Comparison of ENCODE assay signal across 27 cellular contexts in the genomic region with DNA sequence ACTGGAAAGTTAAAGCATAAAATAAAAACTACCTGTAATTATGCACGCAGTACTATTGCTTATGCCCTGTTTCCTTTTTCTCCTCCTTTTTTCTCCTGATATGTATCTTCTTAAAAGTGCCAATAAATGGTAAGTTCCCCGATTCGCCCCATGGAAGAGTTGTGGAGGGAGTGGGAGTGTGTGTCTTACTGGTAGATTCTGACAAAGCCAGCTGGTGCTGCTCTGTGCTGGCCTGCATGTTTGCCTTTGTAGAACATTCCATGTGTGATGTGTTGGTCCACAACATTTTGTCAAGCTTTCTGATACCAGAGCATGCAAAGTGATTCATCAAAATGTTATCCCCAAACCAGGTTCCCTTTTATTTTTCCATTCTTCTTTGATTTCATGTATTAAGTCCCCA.
"Had no signal": no experiment of that assay in that cellular context is flagged by ENCODE, and none has a peak within 500 bp of the region (broad histone marks: within the 10 kb centered on the region; RNA-seq: fewer than 3 reads in every experiment).

No MANE protein-coding gene starts in this region.

- H3K27me3 Mint-ChIP-seq: effector memory CD8-positive, alpha-beta T cell; progenitor cell of endocrine pancreas had no signal

- DNase-seq: cerebellar nuclear complex; effector memory CD8-positive, alpha-beta T cell; erythroblast; gastrocnemius medialis; head of caudate nucleus; kidney; naive B cell; right lobe of liver; stimulated activated CD4-positive, alpha-beta T cell treated with anti-CD3 and anti-CD28 coated beads, Interleukin-12 subunit alpha, Interleukin-12 subunit beta, amount 100 ng/mL, for 4 hours; stimulated activated CD4-positive, alpha-beta T cell treated with anti-CD3 and anti-CD28 coated beads, Interleukin-1b, Interleukin-23, amount 100 ng/mL, for 48 hours; stimulated activated CD4-positive, alpha-beta T cell treated with anti-CD3 and anti-CD28 coated beads, Interleukin-4, amount 100 ng/mL, for 24 hours; uterus had no signal

- H3K9ac ChIP-seq: neural progenitor cell, parathyroid adenoma had no signal

- H3K4me2 ChIP-seq: neural progenitor cell, smooth muscle cell had no signal

- H3K9me3 ChIP-seq: gastrocnemius medialis, right lobe of liver, thoracic aorta, tibial nerve, upper lobe of left lung, uterus had no signal

- H3K36me3 Mint-ChIP-seq: memory B cell, naive B cell had no signal

- H3K9me3 Mint-ChIP-seq: effector memory CD8-positive, alpha-beta T cell; memory B cell; nephron; neural progenitor cell; stimulated activated effector memory CD8-positive, alpha-beta T cell treated with anti-CD3 and anti-CD28 coated beads, Interleukin-12 subunit alpha, Interleukin-12 subunit beta, amount 100 ng/mL, for 72 hours; stimulated activated naive CD8-positive, alpha-beta T cell treated with anti-CD3 and anti-CD28 coated beads, Interleukin-15, Interleukin-2, amounts not matched to agents 100 ng/mL and 50 ng/mL, for 24 hours had no signal

- H3K79me2 ChIP-seq: parathyroid adenoma had no signal

- H3K4me1 Mint-ChIP-seq: memory B cell; naive B cell; stimulated activated effector memory CD8-positive, alpha-beta T cell treated with anti-CD3 and anti-CD28 coated beads, Interleukin-12 subunit alpha, Interleukin-12 subunit beta, amount 100 ng/mL, for 72 hours had no signal

- H3K36me3 ChIP-seq: gastrocnemius medialis, neural progenitor cell, right lobe of liver, thoracic aorta, uterus had no signal

- FAIRE-seq: colon, endometrium, kidney had no signal

- H3K27me3 ChIP-seq: gastrocnemius medialis, neural progenitor cell, right lobe of liver, tibial nerve, upper lobe of left lung, uterus had no signal

- H3K4me1 ChIP-seq: gastrocnemius medialis, parathyroid adenoma, right lobe of liver, upper lobe of left lung, uterus had no signal

- H3K4me3 Mint-ChIP-seq: effector memory CD8-positive, alpha-beta T cell; memory B cell; naive B cell; nephron; neural progenitor cell; stimulated activated effector memory CD8-positive, alpha-beta T cell treated with anti-CD3 and anti-CD28 coated beads, Interleukin-12 subunit alpha, Interleukin-12 subunit beta, amount 100 ng/mL, for 72 hours; stimulated activated naive CD8-positive, alpha-beta T cell treated with anti-CD3 and anti-CD28 coated beads, Interleukin-15, Interleukin-2, amounts not matched to agents 100 ng/mL and 50 ng/mL, for 24 hours had no signal

- ATAC-seq: effector memory CD8-positive, alpha-beta T cell; gastrocnemius medialis; left lobe of liver; right lobe of liver; stimulated activated effector memory CD8-positive, alpha-beta T cell treated with anti-CD3 and anti-CD28 coated beads, Interleukin-12 subunit alpha, Interleukin-12 subunit beta, amount 100 ng/mL, for 72 hours had no signal

- H3K27ac Mint-ChIP-seq: effector memory CD8-positive, alpha-beta T cell; memory B cell; naive B cell; nephron; neural progenitor cell; progenitor cell of endocrine pancreas; stimulated activated effector memory CD8-positive, alpha-beta T cell treated with anti-CD3 and anti-CD28 coated beads, Interleukin-12 subunit alpha, Interleukin-12 subunit beta, amount 100 ng/mL, for 72 hours; stimulated activated naive CD8-positive, alpha-beta T cell treated with anti-CD3 and anti-CD28 coated beads, Interleukin-15, Interleukin-2, amounts not matched to agents 100 ng/mL and 50 ng/mL, for 24 hours had no signal

- H3K4me3 ChIP-seq: gastrocnemius medialis, lung, neural progenitor cell, right lobe of liver, smooth muscle cell, thoracic aorta, tibial nerve, upper lobe of left lung, uterus had no signal

- H2AFZ ChIP-seq: neural progenitor cell, parathyroid adenoma had no signal

- H3K27ac ChIP-seq: gastrocnemius medialis, neural progenitor cell, parathyroid adenoma, right lobe of liver, thoracic aorta, tibial nerve, upper lobe of left lung, uterus had no signal
